In genomic region chr1:14616997-14617396, GRCh38 we compare ENCODE assay signal across 29 cellular contexts.
"Had no signal": no experiment of that assay in that cellular context is flagged by ENCODE, and none has a peak within 500 bp of the region (broad histone marks: within the 10 kb centered on the region; RNA-seq: fewer than 3 reads in every experiment).

No MANE protein-coding gene starts in this region.

- H3K27me3 ChIP-seq: adrenal gland, brain microvascular endothelial cell had no signal

- H3K4me1 ChIP-seq: adrenal gland, gastroesophageal sphincter, heart right ventricle had no signal

- H3K36me3 ChIP-seq: adrenal gland, brain microvascular endothelial cell, esophagus squamous epithelium, gastroesophageal sphincter, heart right ventricle had no signal

- H3K27ac ChIP-seq: adrenal gland, brain microvascular endothelial cell, esophagus squamous epithelium, gastroesophageal sphincter, heart right ventricle had no signal

- H3K4me3 Mint-ChIP-seq: activated CD4-positive, alpha-beta memory T cell treated with anti-CD3 and anti-CD28 coated beads for 36 hours; activated CD8-positive, alpha-beta memory T cell treated with anti-CD3 and anti-CD28 coated beads, Interleukin-2, amount 10 ng/mL, durations not matched to agents 7 days and 5 days; activated CD8-positive, alpha-beta T cell treated with anti-CD3 and anti-CD28 coated beads, Interleukin-2, amount 10 ng/mL, durations not matched to agents 7 days and 5 days; activated naive CD4-positive, alpha-beta T cell treated with anti-CD3 and anti-CD28 coated beads for 36 hours; activated naive CD4-positive, alpha-beta T cell treated with anti-CD3 and anti-CD28 coated beads, Interleukin-2, amount 50 U/mL, for 24 hours; activated naive CD8-positive, alpha-beta T cell treated with anti-CD3 and anti-CD28 coated beads for 36 hours; activated naive CD8-positive, alpha-beta T cell treated with anti-CD3 and anti-CD28 coated beads, Interleukin-2, amount 50 U/mL, for 24 hours; activated T-helper 1 cell treated with anti-CD3 and anti-CD28 coated beads, Interleukin-12 subunit alpha, Interleukin-12 subunit beta, Interleukin-2, Interleukin-4 antibody, amounts not matched to agents 30 ng/mL and 10 ng/mL and 1 ng/mL, durations not matched to agents 14 hours and 24 hours and 36 hours; effector memory CD8-positive, alpha-beta T cell had no signal

- H3K9me3 Mint-ChIP-seq: activated CD4-positive, alpha-beta memory T cell treated with anti-CD3 and anti-CD28 coated beads for 36 hours had no signal

- H3K9me3 ChIP-seq: adrenal gland, esophagus squamous epithelium had no signal

- DNase-seq: activated CD4-positive, alpha-beta memory T cell treated with anti-CD3 and anti-CD28 coated beads for 36 hours; activated CD4-positive, alpha-beta T cell treated with anti-CD3 and anti-CD28 coated beads for 48 hours; activated CD4-positive, CD25-positive, alpha-beta regulatory T cell; activated CD8-positive, alpha-beta memory T cell treated with anti-CD3 and anti-CD28 coated beads, Interleukin-2, amount 10 ng/mL, durations not matched to agents 7 days and 5 days; activated CD8-positive, alpha-beta memory T cell treated with anti-CD3 and anti-CD28 coated beads, Interleukin-2, amount 50 U/mL, for 4 hours; activated CD8-positive, alpha-beta T cell treated with anti-CD3 and anti-CD28 coated beads, Interleukin-2, amount 10 ng/mL, durations not matched to agents 7 days and 5 days; activated effector memory CD4-positive, alpha-beta T cell treated with anti-CD3 and anti-CD28 coated beads, Interleukin-2, amount 50 U/mL, for 16 hours; activated naive CD4-positive, alpha-beta T cell treated with anti-CD3 and anti-CD28 coated beads for 36 hours; activated naive CD8-positive, alpha-beta T cell treated with anti-CD3 and anti-CD28 coated beads for 36 hours; activated naive CD8-positive, alpha-beta T cell treated with anti-CD3 and anti-CD28 coated beads, Interleukin-2, amount 50 U/mL, for 24 hours; activated T-cell treated with anti-CD3 and anti-CD28 coated beads, Interleukin-2, amount 50 U/mL, for 1 hour; activated T-cell treated with anti-CD3 and anti-CD28 coated beads, Interleukin-2, amount 50 U/mL, for 48 hours; adrenal gland; amygdala; aorta; brain microvascular endothelial cell; caudate nucleus; cortex of kidney; dermis blood vessel endothelial cell; effector CD4-positive, alpha-beta T cell; effector memory CD8-positive, alpha-beta T cell; esophagus squamous epithelium; foreskin melanocyte; heart right ventricle; T-helper 2 cell had no signal

- H3K4me1 Mint-ChIP-seq: activated CD8-positive, alpha-beta memory T cell treated with anti-CD3 and anti-CD28 coated beads, Interleukin-2, amount 10 ng/mL, durations not matched to agents 7 days and 5 days; activated naive CD4-positive, alpha-beta T cell treated with anti-CD3 and anti-CD28 coated beads, Interleukin-2, amount 50 U/mL, for 24 hours; activated naive CD8-positive, alpha-beta T cell treated with anti-CD3 and anti-CD28 coated beads for 36 hours; activated naive CD8-positive, alpha-beta T cell treated with anti-CD3 and anti-CD28 coated beads, Interleukin-2, amount 50 U/mL, for 24 hours had no signal

- H3K27ac Mint-ChIP-seq: activated CD4-positive, alpha-beta memory T cell treated with anti-CD3 and anti-CD28 coated beads for 36 hours; activated CD8-positive, alpha-beta memory T cell treated with anti-CD3 and anti-CD28 coated beads, Interleukin-2, amount 10 ng/mL, durations not matched to agents 7 days and 5 days; activated CD8-positive, alpha-beta T cell treated with anti-CD3 and anti-CD28 coated beads, Interleukin-2, amount 10 ng/mL, durations not matched to agents 7 days and 5 days; activated naive CD4-positive, alpha-beta T cell treated with anti-CD3 and anti-CD28 coated beads for 36 hours; activated naive CD4-positive, alpha-beta T cell treated with anti-CD3 and anti-CD28 coated beads, Interleukin-2, amount 50 U/mL, for 24 hours; activated naive CD8-positive, alpha-beta T cell treated with anti-CD3 and anti-CD28 coated beads for 36 hours; activated naive CD8-positive, alpha-beta T cell treated with anti-CD3 and anti-CD28 coated beads, Interleukin-2, amount 50 U/mL, for 24 hours; activated T-helper 1 cell treated with anti-CD3 and anti-CD28 coated beads, Interleukin-12 subunit alpha, Interleukin-12 subunit beta, Interleukin-2, Interleukin-4 antibody, amounts not matched to agents 30 ng/mL and 10 ng/mL and 1 ng/mL, durations not matched to agents 14 hours and 24 hours and 36 hours; activated T-helper 2 cell treated with anti-CD3 and anti-CD28 coated beads, Interferon-gamma antibody, Interleukin-2, Interleukin-4, amounts not matched to agents 10 μg/mL and 5 μg/mL and 100 μg/mL, durations not matched to agents 14 hours and 24 hours and 36 hours; effector memory CD8-positive, alpha-beta T cell had no signal

- H3K27me3 Mint-ChIP-seq: activated CD8-positive, alpha-beta memory T cell treated with anti-CD3 and anti-CD28 coated beads, Interleukin-2, amount 10 ng/mL, durations not matched to agents 7 days and 5 days; activated naive CD8-positive, alpha-beta T cell treated with anti-CD3 and anti-CD28 coated beads for 36 hours; activated naive CD8-positive, alpha-beta T cell treated with anti-CD3 and anti-CD28 coated beads, Interleukin-2, amount 50 U/mL, for 24 hours had no signal

- H3K36me3 Mint-ChIP-seq: activated CD4-positive, alpha-beta memory T cell treated with anti-CD3 and anti-CD28 coated beads for 36 hours; activated CD8-positive, alpha-beta memory T cell treated with anti-CD3 and anti-CD28 coated beads, Interleukin-2, amount 10 ng/mL, durations not matched to agents 7 days and 5 days; activated naive CD4-positive, alpha-beta T cell treated with anti-CD3 and anti-CD28 coated beads, Interleukin-2, amount 50 U/mL, for 24 hours; activated naive CD8-positive, alpha-beta T cell treated with anti-CD3 and anti-CD28 coated beads for 36 hours had no signal

- H3K4me3 ChIP-seq: adrenal gland, esophagus squamous epithelium, gastroesophageal sphincter, heart right ventricle had no signal
